In the genomic region with DNA sequence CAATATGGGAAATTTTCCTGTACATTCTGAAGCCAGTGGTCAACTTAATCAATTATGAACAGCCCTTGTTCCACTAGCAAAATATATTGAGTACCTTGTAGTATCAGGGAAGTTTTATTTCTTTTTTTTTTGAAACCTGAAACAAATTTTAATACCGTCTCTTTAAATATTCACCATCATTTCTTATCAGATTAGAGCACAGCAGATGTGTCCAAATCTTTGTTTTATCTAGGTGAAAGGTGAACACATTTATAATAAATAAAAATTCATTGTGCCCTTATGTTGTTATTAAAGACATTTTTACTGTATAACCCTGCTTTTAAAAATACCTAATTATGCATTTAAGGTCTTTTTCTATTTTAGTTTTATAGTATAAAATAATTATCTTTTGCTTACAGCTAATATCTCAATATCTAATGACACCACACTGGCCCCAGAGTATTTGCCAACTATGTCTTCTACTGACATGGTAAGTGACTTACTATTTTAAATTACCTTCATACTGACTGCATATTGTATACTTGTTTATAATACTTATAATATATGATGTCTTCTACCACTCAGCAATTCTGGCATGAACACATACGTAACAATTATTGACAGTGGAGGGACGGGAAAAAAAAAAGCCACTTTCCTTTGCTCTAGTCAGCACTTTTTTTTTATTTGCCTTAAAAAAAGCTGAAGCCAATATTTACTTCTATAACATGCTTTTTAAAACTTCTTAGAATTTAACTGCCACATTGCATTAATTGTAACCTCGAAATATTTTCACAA, we compare ENCODE assay signal across 1 cellular context.
TF ChIP-seq lines count a peak whose summit lies in the region.

No MANE protein-coding gene starts in this region.

TF ChIP-seq in H1, 55 proteins besides CTCF, POLR2A, EP300 and RAD21:
- TF ChIP-seq TCF12 (IDR thresholded peaks at IDR 0.05; ENCODE audit: low read depth, low read length) (no peak), YY1 (IDR thresholded peaks at IDR 0.05; ENCODE audit: low read depth, low read length) (no peak), JUN (IDR thresholded peaks at IDR 0.05; ENCODE audit: low read depth, low read length) (no peak), CHD1 (IDR thresholded peaks at IDR 0.05; ENCODE audit: low read depth, low read length) (no peak), SRF (IDR thresholded peaks at IDR 0.05; ENCODE audit: low read depth, low read length) (no peak), SAP30 (IDR thresholded peaks at IDR 0.05; ENCODE audit: insufficient read depth, insufficient replicate concordance, low read length) (no peak), SP4 (IDR thresholded peaks at IDR 0.05; ENCODE audit: low read length) (no peak), KDM5A (IDR thresholded peaks at IDR 0.05; ENCODE audit: low read length) (no peak), TAF7 (optimal IDR thresholded peaks at IDR 0.05; ENCODE audit: borderline replicate concordance, low read depth, low read length) (no peak), RFX5 (IDR thresholded peaks at IDR 0.05; ENCODE audit: borderline replicate concordance, low read depth, low read length) (no peak), HDAC2 (IDR thresholded peaks at IDR 0.05; ENCODE audit: borderline replicate concordance in 1 of 2, low read depth in 2 of 2, low read length in 2 of 2) (no peak), SIRT6 (IDR thresholded peaks at IDR 0.05; ENCODE audit: low read length) (no peak), NANOG (IDR thresholded peaks at IDR 0.05; ENCODE audit: insufficient read depth, low read depth, low read length, poor library complexity, severe bottlenecking) (no peak), SIN3A (conservative IDR thresholded peaks at IDR 0.05 in 1 of 2, IDR thresholded peaks at IDR 0.05 in 1 of 2; ENCODE audit: low read depth in 1 of 2, low read length in 2 of 2) (no peak), ZNF274 (IDR thresholded peaks at IDR 0.05; ENCODE audit: borderline replicate concordance, extremely low read depth, low read length) (no peak)
- TF ChIP-seq, protein P1, sequence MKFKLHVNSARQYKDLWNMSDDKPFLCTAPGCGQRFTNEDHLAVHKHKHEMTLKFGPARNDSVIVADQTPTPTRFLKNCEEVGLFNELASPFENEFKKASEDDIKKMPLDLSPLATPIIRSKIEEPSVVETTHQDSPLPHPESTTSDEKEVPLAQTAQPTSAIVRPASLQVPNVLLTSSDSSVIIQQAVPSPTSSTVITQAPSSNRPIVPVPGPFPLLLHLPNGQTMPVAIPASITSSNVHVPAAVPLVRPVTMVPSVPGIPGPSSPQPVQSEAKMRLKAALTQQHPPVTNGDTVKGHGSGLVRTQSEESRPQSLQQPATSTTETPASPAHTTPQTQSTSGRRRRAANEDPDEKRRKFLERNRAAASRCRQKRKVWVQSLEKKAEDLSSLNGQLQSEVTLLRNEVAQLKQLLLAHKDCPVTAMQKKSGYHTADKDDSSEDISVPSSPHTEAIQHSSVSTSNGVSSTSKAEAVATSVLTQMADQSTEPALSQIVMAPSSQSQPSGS (IDR thresholded peaks at IDR 0.05; ENCODE audit: low read length): no peak
